In genomic region chr4:13888112-13888511, GRCh38 we compare ENCODE assay signal across 14 cellular contexts.
DNase-seq lines count a peak whose midpoint lies in the region; ATAC-seq and TF ChIP-seq lines count a peak whose summit lies in the region.
"Had no signal": no experiment of that assay in that cellular context is flagged by ENCODE, and none has a peak within 500 bp of the region (broad histone marks: within the 10 kb centered on the region; RNA-seq: fewer than 3 reads in every experiment).

No MANE protein-coding gene starts in this region.

- intact Hi-C loops in heart left ventricle (cut with DNase I), result no loop called here

- H3K4me3 Mint-ChIP-seq in endothelial cell (ENCODE audit: unreplicated experiment), result no peak overlapping the region
- H3K4me3 Mint-ChIP-seq: WTC11 had no signal

- TF ChIP-seq CTCF in BJ (IDR thresholded peaks at IDR 0.05; ENCODE audit: insufficient read depth, low read depth, low read length) (no peak), endothelial cell (IDR thresholded peaks at IDR 0.05; ENCODE audit: unreplicated experiment) (no peak), heart left ventricle (IDR thresholded peaks at IDR 0.05) (no peak)

- POLR2A ChIA-PET in BJ (lab: Charles Lee), result no interaction called here

- CTCF ChIA-PET in BJ (lab: Yijun Ruan, JAX), result interaction anchor here (0.8 kb wide), 1 partner anchor 19 kb away, joined by 5 read pairs; no protein-coding TSS in a partner anchor

- H3K27ac ChIP-seq in heart left ventricle, result no peak overlapping the region
- H3K27ac ChIP-seq: esophagus squamous epithelium, left lung had no signal

- TF ChIP-seq POLR2A in heart left ventricle (IDR thresholded peaks at IDR 0.05), result no peak

- WGBS in heart left ventricle, 4 donors, result 22 to 54% (median 32%) methylated on average over 1 of the region's 1 CpG

- no peak for ATAC-seq in GM21619 (IDR thresholded peaks at IDR 0.05; ENCODE audit: unreplicated experiment)
- ATAC-seq in heart left ventricle, result no peak
- ATAC-seq in GM18861 (IDR thresholded peaks at IDR 0.05; ENCODE audit: unreplicated experiment), result no peak
- ATAC-seq: left lung, WTC11 had no signal

- no peaks in the 10 kb centered on the region for H3K9me3 Mint-ChIP-seq in endothelial cell (ENCODE audit: unreplicated experiment)

- H3K27me3 ChIP-seq in BJ (ENCODE audit: control insufficient read depth, insufficient read depth, low read length) (no peaks in the 10 kb centered on the region), heart left ventricle (no peaks in the 10 kb centered on the region)
- H3K27me3 ChIP-seq: esophagus squamous epithelium, left lung had no signal

- peak overlapping the region; percentile 87 for H3K27ac Mint-ChIP-seq in endothelial cell (ENCODE audit: unreplicated experiment)
- H3K27ac Mint-ChIP-seq: WTC11 had no signal

- H3K36me3 ChIP-seq in BJ (ENCODE audit: control insufficient read depth, insufficient read depth, low read length) (no peaks in the 10 kb centered on the region), heart left ventricle (no peaks in the 10 kb centered on the region)
- H3K36me3 ChIP-seq: esophagus squamous epithelium, left lung had no signal

- H3K9me3 ChIP-seq in heart left ventricle, result no peaks in the 10 kb centered on the region
- H3K9me3 ChIP-seq: esophagus squamous epithelium, left lung had no signal

- no peaks in the 10 kb centered on the region for H3K36me3 Mint-ChIP-seq in endothelial cell (ENCODE audit: low read depth, unreplicated experiment)
- H3K36me3 Mint-ChIP-seq: WTC11 had no signal

- peak; percentile 85 for DNase-seq in BJ (ENCODE audit: low read depth)
- DNase-seq in RPMI7951 (ENCODE audit: low read depth), result peak; percentile 89
- DNase-seq in endothelial cell (ENCODE audit: low spot score), result no peak
- DNase-seq in myocyte (ENCODE audit: low read depth), result peak; percentile 81
- no peak for DNase-seq in heart left ventricle
- DNase-seq in globus pallidus (ENCODE audit: low spot score), result no peak
- DNase-seq: activated T-cell treated with anti-CD3 and anti-CD28 coated beads for 4 hours; esophagus squamous epithelium; left lung; NCI-H524 treated with DMSO at 0.1 percent for 48 hours; stimulated activated CD4-positive, alpha-beta T cell treated with anti-CD3 and anti-CD28 coated beads, Interleukin-2, amount 100 ng/mL, for 48 hours had no signal

- peaks cover 5% of the 10 kb centered on the region for H3K4me1 Mint-ChIP-seq in endothelial cell (ENCODE audit: unreplicated experiment)
- H3K4me1 Mint-ChIP-seq: WTC11 had no signal

- peaks cover 4% of the 10 kb centered on the region for H3K27me3 Mint-ChIP-seq in endothelial cell (ENCODE audit: unreplicated experiment)

- no peaks in the 10 kb centered on the region for H3K4me1 ChIP-seq in heart left ventricle

- no peak overlapping the region for H3K4me3 ChIP-seq in BJ (ENCODE audit: low read depth, low read length)
- H3K4me3 ChIP-seq in heart left ventricle, result no peak overlapping the region
- H3K4me3 ChIP-seq: esophagus squamous epithelium, left lung had no signal

Comparison
In these comparisons a context has a peak if more than half of its experiments do, and no peak if none do; other contexts are left out.
1. DNase-seq: peak in BJ (single experiment), RPMI7951 (single experiment) and myocyte (single experiment); none in endothelial cell (single experiment), heart left ventricle (0 of 5) and globus pallidus (single experiment).